ENCODE assay signal across 8 cellular contexts in genomic region chr10:23702977-23703414, GRCh38.
DNase-seq lines count a peak whose midpoint lies in the region; ATAC-seq, FAIRE-seq and TF ChIP-seq lines count a peak whose summit lies in the region.

No MANE protein-coding gene starts in this region.

- H3K27ac Mint-ChIP-seq in activated T-cell treated with anti-CD3 and anti-CD28 coated beads, Interleukin-2, amount 50 U/mL, for 24 hours, result no peak overlapping the region

- H3K4me1 Mint-ChIP-seq in activated T-cell treated with anti-CD3 and anti-CD28 coated beads, Interleukin-2, amount 50 U/mL, for 24 hours (ENCODE audit: low read depth), result peaks cover 3% of the 10 kb centered on the region

- peak; percentile 71 for TF ChIP-seq CTCF in fibroblast of villous mesenchyme (IDR thresholded peaks at IDR 0.05; ENCODE audit: insufficient read depth, low read depth, low read length)
- TF ChIP-seq CTCF in pancreas (IDR thresholded peaks at IDR 0.05), result peak; percentile 55 to 75 (median 70)

- intact Hi-C loops in pancreas (cut with DNase I), result no loop called here

- no peaks in the 10 kb centered on the region for H3K9me3 Mint-ChIP-seq in activated T-cell treated with anti-CD3 and anti-CD28 coated beads, Interleukin-2, amount 50 U/mL, for 24 hours

- no peak overlapping the region for H3K9ac ChIP-seq in NT2/D1 (ENCODE audit: insufficient read length, low read depth)

- H3K27me3 ChIP-seq in NT2/D1 (ENCODE audit: insufficient read depth, insufficient read length) (peaks cover 24% of the 10 kb centered on the region), pancreas (no peaks in the 10 kb centered on the region)

- H3K36me3 ChIP-seq in NT2/D1 (ENCODE audit: insufficient read depth, insufficient read length, low read length) (no peaks in the 10 kb centered on the region), pancreas (no peaks in the 10 kb centered on the region)

- 2 to 3% methylated on average over 9 of the region's 9 CpGs for WGBS in pancreas, 2 donors

- peaks cover 25% of the 10 kb centered on the region for H3K9me3 ChIP-seq in NT2/D1 (ENCODE audit: insufficient read depth, low read length)
- no peaks in the 10 kb centered on the region for H3K9me3 ChIP-seq in pancreas

- no peak overlapping the region for H3K27ac ChIP-seq in pancreas

- no peaks in the 10 kb centered on the region for H3K4me1 ChIP-seq in NT2/D1 (ENCODE audit: insufficient read depth, insufficient read length)
- no peaks in the 10 kb centered on the region for H3K4me1 ChIP-seq in pancreas

- H3K27me3 Mint-ChIP-seq in activated T-cell treated with anti-CD3 and anti-CD28 coated beads, Interleukin-2, amount 50 U/mL, for 24 hours, result peaks cover 38% of the 10 kb centered on the region

- H3K4me3 ChIP-seq in NT2/D1 (ENCODE audit: insufficient read length, low read depth), result no peak overlapping the region
- H3K4me3 ChIP-seq in fibroblast of villous mesenchyme (ENCODE audit: low read depth, low read length), result no peak overlapping the region
- H3K4me3 ChIP-seq in pancreas, result peak overlapping the region in 2 of 4 donors; percentile 37 to 39

- DNase-seq in EH (ENCODE audit: low read depth) (peak; percentile 62), HK-2 (ENCODE audit: unreplicated experiment) (peak; percentile 37), NT2/D1 (ENCODE audit: low read depth, low spot score) (peak; percentile 85), fibroblast of villous mesenchyme (ENCODE audit: low read depth) (peak; percentile 53), pancreas (peak; percentile 57 to 73 (median 65)), DMS79 (lab: John Stamatoyannopoulos, UW) (no peak)
- DNase-seq in activated T-cell treated with anti-CD3 and anti-CD28 coated beads, Interleukin-2, amount 50 U/mL, for 24 hours, result peak; percentile 51

- FAIRE-seq in pancreas (lab: Jason Lieb, UNC), result no peak

- no peak overlapping the region for H3K4me3 Mint-ChIP-seq in activated T-cell treated with anti-CD3 and anti-CD28 coated beads, Interleukin-2, amount 50 U/mL, for 24 hours

- H3K36me3 Mint-ChIP-seq in activated T-cell treated with anti-CD3 and anti-CD28 coated beads, Interleukin-2, amount 50 U/mL, for 24 hours (ENCODE audit: low read depth), result no peaks in the 10 kb centered on the region

- ATAC-seq in GM21423 (IDR thresholded peaks at IDR 0.05; ENCODE audit: unreplicated experiment) (peak; percentile 94), pancreas (peak; percentile 100)
